8 cellular contexts compared by ENCODE assay signal in genomic region chr16:68229431-68230175, GRCh38. TPM values are rescaled to one million over a fixed set of nuclear protein-coding genes. Genes with fewer than 3 reads are reported as not detected.
DNase-seq lines count a peak whose midpoint lies in the region; ATAC-seq, FAIRE-seq and TF ChIP-seq lines count a peak whose summit lies in the region.

No MANE protein-coding gene starts in this region.

- peak overlapping the region; percentile 25 for H3K27ac Mint-ChIP-seq in activated CD4-positive, alpha-beta T cell treated with anti-CD3 and anti-CD28 coated beads, Interleukin-2, amount 10 ng/mL, durations not matched to agents 7 days and 5 days

- peak overlapping the region; percentile 46 for H3K27ac ChIP-seq in 22Rv1

- POLR2A ChIA-PET in activated CD4-positive, alpha-beta T cell treated with anti-CD3 and anti-CD28 coated beads, Interleukin-2, amount 10 ng/mL, durations not matched to agents 7 days and 5 days (lab: Charles Lee) = no interaction called here

- FAIRE-seq in G401.6 (lab: Jason Lieb, UNC) = peak; percentile 78

- ATAC-seq in HG03095 (IDR thresholded peaks at IDR 0.05; ENCODE audit: unreplicated experiment) = no peak
- ATAC-seq in GM21367 (IDR thresholded peaks at IDR 0.05; ENCODE audit: unreplicated experiment) = no peak

- CTCF ChIA-PET in activated CD4-positive, alpha-beta T cell treated with anti-CD3 and anti-CD28 coated beads, Interleukin-2, amount 10 ng/mL, durations not matched to agents 7 days and 5 days (lab: Charles Lee) = interaction anchor here (0.6 to 1.7 kb wide), 6 partner anchors 15 to 413 kb away, joined by 3 to 4 read pairs (median 4); partner anchors contain the start of gene PLA2G15

- H3K4me1 Mint-ChIP-seq in activated CD4-positive, alpha-beta T cell treated with anti-CD3 and anti-CD28 coated beads, Interleukin-2, amount 10 ng/mL, durations not matched to agents 7 days and 5 days = peaks cover 47% of the 10 kb centered on the region

- H3K27me3 Mint-ChIP-seq in activated CD4-positive, alpha-beta T cell treated with anti-CD3 and anti-CD28 coated beads, Interleukin-2, amount 10 ng/mL, durations not matched to agents 7 days and 5 days = no peaks in the 10 kb centered on the region

- no peaks in the 10 kb centered on the region for H3K9me3 Mint-ChIP-seq in activated CD4-positive, alpha-beta T cell treated with anti-CD3 and anti-CD28 coated beads, Interleukin-2, amount 10 ng/mL, durations not matched to agents 7 days and 5 days

- TF ChIP-seq CTCF in 22Rv1 (IDR thresholded peaks at IDR 0.05) = peak; percentile 89

- H3K36me3 Mint-ChIP-seq in activated CD4-positive, alpha-beta T cell treated with anti-CD3 and anti-CD28 coated beads, Interleukin-2, amount 10 ng/mL, durations not matched to agents 7 days and 5 days (ENCODE audit: low read depth) = peaks cover 36% of the 10 kb centered on the region

- H3K4me3 Mint-ChIP-seq in activated CD4-positive, alpha-beta T cell treated with anti-CD3 and anti-CD28 coated beads, Interleukin-2, amount 10 ng/mL, durations not matched to agents 7 days and 5 days = no peak overlapping the region

- DNase-seq in NCI-H2107 (lab: John Stamatoyannopoulos, UW) (peak; percentile 47), epidermal melanocyte (ENCODE audit: insufficient read length, low spot score) (peak; percentile 83), myocyte (ENCODE audit: low read depth) (peak; percentile 84)
- peak; percentile 48 for DNase-seq in activated CD4-positive, alpha-beta T cell treated with anti-CD3 and anti-CD28 coated beads, Interleukin-2, amount 10 ng/mL, durations not matched to agents 7 days and 5 days

RNA-seq across cellular contexts. Expression of gene ESRP2, which starts 6.3 kb away (rescaled TPM):
- total RNA-seq in activated CD4-positive, alpha-beta T cell treated with anti-CD3 and anti-CD28 coated beads, Interleukin-2, amount 10 ng/mL, durations not matched to agents 7 days and 5 days = under 1 TPM in 1 of 2 experiments, not detected in 1; 0.08 TPM
- 0.11 TPM in 1 of 2 replicates, not detected in the other for total RNA-seq in myocyte
- polyA plus RNA-seq in myocyte (2012) = 0.35 TPM

RNA-seq across cellular contexts. Expression of gene PLA2G15, which starts 15.6 kb away (rescaled TPM):
- total RNA-seq in activated CD4-positive, alpha-beta T cell treated with anti-CD3 and anti-CD28 coated beads, Interleukin-2, amount 10 ng/mL, durations not matched to agents 7 days and 5 days = 10 to 100 TPM in 1 of 2 experiments, 1 to 10 TPM in 1; 8.4 to 10.1 TPM
- total RNA-seq in myocyte = 127 and 180 TPM in 2 replicates
- polyA plus RNA-seq in myocyte (2012) = 72.6 TPM

RNA-seq across cellular contexts. Expression of gene SLC7A6, which starts 34.7 kb away (rescaled TPM):
- 100 to 1,000 TPM; 116 to 130 TPM for total RNA-seq in activated CD4-positive, alpha-beta T cell treated with anti-CD3 and anti-CD28 coated beads, Interleukin-2, amount 10 ng/mL, durations not matched to agents 7 days and 5 days
- 28.0 and 36.4 TPM in 2 replicates for total RNA-seq in myocyte
- polyA plus RNA-seq in myocyte (2012) = 24.6 TPM

Comparison
In these comparisons a context has a peak if more than half of its experiments do, and no peak if none do; other contexts are left out.
1. RNA of gene PLA2G15, which starts 15.6 kb away (total RNA-seq): 127 to 180 TPM in myocyte; 8.4 to 10.1 TPM in activated CD4-positive, alpha-beta T cell treated with anti-CD3 and anti-CD28 coated beads, Interleukin-2, amount 10 ng/mL, durations not matched to agents 7 days and 5 days; every median in the first group is over 10 times any median in the second.
2. Peak in every context shown above with its lines, with median percentiles within 50 percentile points of each other: DNase-seq.